Comparison of ENCODE assay signal across 2 cellular contexts in genomic region chr16:83937922-83938875, GRCh38.
TF ChIP-seq lines count a peak whose summit lies in the region.

No MANE protein-coding gene starts in this region.

TF ChIP-seq in K562, 482 proteins besides CTCF, POLR2A, EP300 and RAD21:
- TF ChIP-seq RBFOX2 (IDR thresholded peaks at IDR 0.05; ENCODE audit: low read depth, low read length) (no peak), EGR1 (conservative IDR thresholded peaks at IDR 0.05) (peak; percentile 43), SRSF3 (IDR thresholded peaks at IDR 0.05; ENCODE audit: insufficient read depth, low read length) (no peak), MEF2A (IDR thresholded peaks at IDR 0.05; ENCODE audit: control insufficient read depth, low read depth, low read length) (no peak), SMARCA5 (IDR thresholded peaks at IDR 0.05) (no peak)

TF ChIP-seq in liver, 16 proteins besides CTCF, POLR2A, EP300 and RAD21:
- TF ChIP-seq JUND (IDR thresholded peaks at IDR 0.05), result no peak
- TF ChIP-seq GABPA (IDR thresholded peaks at IDR 0.05 in 1 of 2, conservative IDR thresholded peaks at IDR 0.05 in 1 of 2), result no peak
- TF ChIP-seq FOXA1 (IDR thresholded peaks at IDR 0.05), result no peak
- no peak for TF ChIP-seq TAF1 (conservative IDR thresholded peaks at IDR 0.05)
- TF ChIP-seq REST (IDR thresholded peaks at IDR 0.05), result no peak
- no peak for TF ChIP-seq NR2F2 (IDR thresholded peaks at IDR 0.05)
- TF ChIP-seq, protein P1, sequence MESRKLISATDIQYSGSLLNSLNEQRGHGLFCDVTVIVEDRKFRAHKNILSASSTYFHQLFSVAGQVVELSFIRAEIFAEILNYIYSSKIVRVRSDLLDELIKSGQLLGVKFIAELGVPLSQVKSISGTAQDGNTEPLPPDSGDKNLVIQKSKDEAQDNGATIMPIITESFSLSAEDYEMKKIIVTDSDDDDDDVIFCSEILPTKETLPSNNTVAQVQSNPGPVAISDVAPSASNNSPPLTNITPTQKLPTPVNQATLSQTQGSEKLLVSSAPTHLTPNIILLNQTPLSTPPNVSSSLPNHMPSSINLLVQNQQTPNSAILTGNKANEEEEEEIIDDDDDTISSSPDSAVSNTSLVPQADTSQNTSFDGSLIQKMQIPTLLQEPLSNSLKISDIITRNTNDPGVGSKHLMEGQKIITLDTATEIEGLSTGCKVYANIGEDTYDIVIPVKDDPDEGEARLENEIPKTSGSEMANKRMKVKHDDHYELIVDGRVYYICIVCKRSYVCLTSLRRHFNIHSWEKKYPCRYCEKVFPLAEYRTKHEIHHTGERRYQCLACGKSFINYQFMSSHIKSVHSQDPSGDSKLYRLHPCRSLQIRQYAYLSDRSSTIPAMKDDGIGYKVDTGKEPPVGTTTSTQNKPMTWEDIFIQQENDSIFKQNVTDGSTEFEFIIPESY (IDR thresholded peaks at IDR 0.05), result no peak
- TF ChIP-seq, protein P2, sequence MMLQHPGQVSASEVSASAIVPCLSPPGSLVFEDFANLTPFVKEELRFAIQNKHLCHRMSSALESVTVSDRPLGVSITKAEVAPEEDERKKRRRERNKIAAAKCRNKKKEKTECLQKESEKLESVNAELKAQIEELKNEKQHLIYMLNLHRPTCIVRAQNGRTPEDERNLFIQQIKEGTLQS (IDR thresholded peaks at IDR 0.05), result no peak
- TF ChIP-seq EGR1 (IDR thresholded peaks at IDR 0.05; ENCODE audit: low read depth in 2 of 2), result peak; percentile 48 to 55
- no peak for TF ChIP-seq YY1 (IDR thresholded peaks at IDR 0.05)
- TF ChIP-seq SP1 (IDR thresholded peaks at IDR 0.05), result peak; percentile 49
- TF ChIP-seq FOXA2 (IDR thresholded peaks at IDR 0.05), result no peak
- TF ChIP-seq RXRA (IDR thresholded peaks at IDR 0.05), result peak; percentile 16 to 65
- TF ChIP-seq HNF4A (conservative IDR thresholded peaks at IDR 0.05), result peak; percentile 48 to 74
- TF ChIP-seq, protein P3, sequence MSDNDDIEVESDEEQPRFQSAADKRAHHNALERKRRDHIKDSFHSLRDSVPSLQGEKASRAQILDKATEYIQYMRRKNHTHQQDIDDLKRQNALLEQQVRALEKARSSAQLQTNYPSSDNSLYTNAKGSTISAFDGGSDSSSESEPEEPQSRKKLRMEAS (IDR thresholded peaks at IDR 0.05), result no peak
- no peak for TF ChIP-seq HNF4G (IDR thresholded peaks at IDR 0.05)
